In the genomic region with DNA sequence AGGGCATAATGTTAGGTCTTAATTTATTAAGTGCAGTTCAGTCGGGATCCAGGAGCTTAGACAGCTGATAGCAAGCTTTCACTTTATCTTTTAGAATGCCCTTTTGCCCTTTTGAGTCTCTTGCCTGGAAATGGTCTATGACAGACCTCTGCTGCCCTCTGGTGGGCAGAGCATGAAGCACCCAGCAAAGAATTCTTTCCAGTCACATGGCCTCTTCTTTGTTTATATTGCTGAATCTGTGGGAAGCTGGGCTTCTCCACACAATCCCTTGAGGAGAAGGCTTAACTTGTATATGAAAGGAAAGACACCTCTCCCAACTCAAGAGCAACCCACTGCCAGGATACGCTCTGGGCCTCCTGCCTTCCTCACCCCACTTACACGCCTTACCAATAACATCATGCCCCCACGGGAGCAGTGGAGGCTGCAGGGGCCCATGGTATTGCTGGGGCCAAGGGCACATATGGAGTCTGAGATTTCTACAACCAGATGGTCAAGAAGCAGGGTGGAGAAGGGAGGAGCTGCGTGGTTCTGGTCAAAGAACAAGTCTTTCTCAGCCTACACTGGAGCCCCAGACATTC, we compare ENCODE assay signal across 1 cellular context.
TF ChIP-seq lines count a peak whose summit lies in the region.

No MANE protein-coding gene starts in this region.

TF ChIP-seq in HepG2, 621 proteins besides CTCF, POLR2A, EP300 and RAD21 (continued from another document):
- TF ChIP-seq, protein P1, sequence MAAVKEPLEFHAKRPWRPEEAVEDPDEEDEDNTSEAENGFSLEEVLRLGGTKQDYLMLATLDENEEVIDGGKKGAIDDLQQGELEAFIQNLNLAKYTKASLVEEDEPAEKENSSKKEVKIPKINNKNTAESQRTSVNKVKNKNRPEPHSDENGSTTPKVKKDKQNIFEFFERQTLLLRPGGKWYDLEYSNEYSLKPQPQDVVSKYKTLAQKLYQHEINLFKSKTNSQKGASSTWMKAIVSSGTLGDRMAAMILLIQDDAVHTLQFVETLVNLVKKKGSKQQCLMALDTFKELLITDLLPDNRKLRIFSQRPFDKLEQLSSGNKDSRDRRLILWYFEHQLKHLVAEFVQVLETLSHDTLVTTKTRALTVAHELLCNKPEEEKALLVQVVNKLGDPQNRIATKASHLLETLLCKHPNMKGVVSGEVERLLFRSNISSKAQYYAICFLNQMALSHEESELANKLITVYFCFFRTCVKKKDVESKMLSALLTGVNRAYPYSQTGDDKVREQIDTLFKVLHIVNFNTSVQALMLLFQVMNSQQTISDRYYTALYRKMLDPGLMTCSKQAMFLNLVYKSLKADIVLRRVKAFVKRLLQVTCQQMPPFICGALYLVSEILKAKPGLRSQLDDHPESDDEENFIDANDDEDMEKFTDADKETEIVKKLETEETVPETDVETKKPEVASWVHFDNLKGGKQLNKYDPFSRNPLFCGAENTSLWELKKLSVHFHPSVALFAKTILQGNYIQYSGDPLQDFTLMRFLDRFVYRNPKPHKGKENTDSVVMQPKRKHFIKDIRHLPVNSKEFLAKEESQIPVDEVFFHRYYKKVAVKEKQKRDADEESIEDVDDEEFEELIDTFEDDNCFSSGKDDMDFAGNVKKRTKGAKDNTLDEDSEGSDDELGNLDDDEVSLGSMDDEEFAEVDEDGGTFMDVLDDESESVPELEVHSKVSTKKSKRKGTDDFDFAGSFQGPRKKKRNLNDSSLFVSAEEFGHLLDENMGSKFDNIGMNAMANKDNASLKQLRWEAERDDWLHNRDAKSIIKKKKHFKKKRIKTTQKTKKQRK (IDR thresholded peaks at IDR 0.05; ENCODE audit: low read length) = no peak
- TF ChIP-seq MED8 (CRISPR knock-in tag; IDR thresholded peaks at IDR 0.05; ENCODE audit: insufficient replicate concordance) (no peak), ZNF772 (CRISPR knock-in tag; IDR thresholded peaks at IDR 0.05) (no peak), FOXA3 (CRISPR knock-in tag; IDR thresholded peaks at IDR 0.05) (peak; percentile 86), YEATS4 (CRISPR knock-in tag; IDR thresholded peaks at IDR 0.05; ENCODE audit: borderline replicate concordance) (no peak), HIVEP1 (CRISPR knock-in tag; IDR thresholded peaks at IDR 0.05) (no peak), ZNF205 (CRISPR knock-in tag; IDR thresholded peaks at IDR 0.05) (peak; percentile 80; the same call in 1 of the 2 replicates), GPN1 (CRISPR knock-in tag; IDR thresholded peaks at IDR 0.05; ENCODE audit: borderline replicate concordance) (no peak; the same call in 1 of the 2 replicates), NR0B2 (CRISPR knock-in tag; IDR thresholded peaks at IDR 0.05) (no peak), NFYC (CRISPR knock-in tag; IDR thresholded peaks at IDR 0.05) (no peak), ATF7-NPFF (CRISPR knock-in tag; IDR thresholded peaks at IDR 0.05; ENCODE audit: low read depth) (no peak)
